In the genomic region with DNA sequence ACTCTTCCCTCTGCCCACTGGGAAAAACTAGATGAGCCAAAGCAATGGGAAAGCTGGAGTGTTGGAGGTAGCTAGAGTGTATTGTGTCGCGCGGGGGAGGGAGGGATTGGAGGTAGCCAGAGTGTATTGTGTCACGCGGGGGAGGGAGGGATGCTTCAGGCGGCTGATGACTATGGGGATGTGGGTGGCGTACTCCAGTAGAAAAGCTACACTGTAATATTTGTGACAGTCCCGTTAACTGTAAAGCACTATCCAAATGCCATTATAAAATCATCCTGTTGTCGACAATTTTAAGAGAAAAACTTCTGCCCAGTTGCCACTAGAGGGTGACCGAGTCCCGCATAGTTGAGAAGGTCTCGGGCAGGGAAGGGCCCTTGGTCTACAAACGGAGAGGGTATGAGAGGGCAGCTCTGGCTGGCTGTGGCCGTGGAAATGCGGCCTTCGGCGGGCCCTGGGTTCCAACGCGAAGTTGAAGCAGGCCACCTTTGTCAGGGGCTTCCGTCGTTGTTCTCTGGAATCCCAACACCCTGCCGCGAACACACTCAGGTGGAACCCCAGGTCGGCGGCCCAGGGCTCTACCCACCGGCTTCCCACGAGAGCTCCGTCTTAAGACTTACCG, we compare ENCODE assay signal across 8 cellular contexts. TPM values are rescaled to one million over a fixed set of nuclear protein-coding genes. Genes with fewer than 3 reads are reported as not detected.
DNase-seq lines count a peak whose midpoint lies in the region; ATAC-seq and TF ChIP-seq lines count a peak whose summit lies in the region.

No MANE protein-coding gene starts in this region.

- H3K9me3 Mint-ChIP-seq in activated T-cell treated with anti-CD3 and anti-CD28 coated beads, Interleukin-2, amount 50 U/mL, for 24 hours, result no peaks in the 10 kb centered on the region
- no peaks in the 10 kb centered on the region for H3K9me3 Mint-ChIP-seq in neural crest cell
- H3K9me3 Mint-ChIP-seq in stimulated activated naive CD8-positive, alpha-beta T cell treated with anti-CD3 and anti-CD28 coated beads, Interleukin-15, amount 100 ng/mL, for 72 hours, result no peaks in the 10 kb centered on the region

- no peaks in the 10 kb centered on the region for H3K36me3 ChIP-seq in PC-3 (ENCODE audit: low read depth, low read length)

- DNase-seq in GM10266 (ENCODE audit: extremely low spot score), result peak; percentile 81
- peak; percentile 63 for DNase-seq in KBM-7
- DNase-seq in PC-3, result peak; percentile 87
- peak; percentile 81 for DNase-seq in activated T-cell treated with anti-CD3 and anti-CD28 coated beads, Interleukin-2, amount 50 U/mL, for 24 hours
- peak; percentile 80 for DNase-seq in fibroblast of mammary gland (ENCODE audit: low read depth)
- peak; percentile 71 for DNase-seq in neural crest cell (ENCODE audit: low read depth, low spot score)
- peak; percentile 67 to 74 for DNase-seq in stimulated activated naive CD8-positive, alpha-beta T cell treated with anti-CD3 and anti-CD28 coated beads, Interleukin-15, amount 100 ng/mL, for 72 hours

- no peaks in the 10 kb centered on the region for H3F3A ChIP-seq in PC-3 (ENCODE audit: low read length, unreplicated experiment)

- H3K4me3 ChIP-seq in PC-3 (ENCODE audit: low read length) (no peak overlapping the region), fibroblast of mammary gland (ENCODE audit: control insufficient read depth, low read depth, low read length) (no peak overlapping the region)

- in situ Hi-C loops in KBM-7 (cut with MboI; ENCODE audit: low pct_unique_long_range_greater_than_20kb, low sequenced_read_pairs), result no loop called here

- no peaks in the 10 kb centered on the region for H3K36me3 Mint-ChIP-seq in activated T-cell treated with anti-CD3 and anti-CD28 coated beads, Interleukin-2, amount 50 U/mL, for 24 hours (ENCODE audit: low read depth)
- no peaks in the 10 kb centered on the region for H3K36me3 Mint-ChIP-seq in neural crest cell (ENCODE audit: low read depth)

- BruUV-seq in PC-3 (replicated peaks; lab: Mats Ljungman, UMichigan), result no TSS peak

- peak; percentile 78 for TF ChIP-seq CTCF in GM10266 (IDR thresholded peaks at IDR 0.05; ENCODE audit: control insufficient read depth, insufficient read depth, low read depth, missing control alignments)
- peak; percentile 87 for TF ChIP-seq CTCF in PC-3 (conservative IDR thresholded peaks at IDR 0.05; ENCODE audit: low read depth, low read length)
- peak; percentile 85 for TF ChIP-seq CTCF in fibroblast of mammary gland (conservative IDR thresholded peaks at IDR 0.05; ENCODE audit: control insufficient read depth, insufficient read depth, low read depth, low read length)
- TF ChIP-seq CTCF in neural crest cell (conservative IDR thresholded peaks at IDR 0.05), result peak; percentile 88

- intact Hi-C loops in PC-3 (cut with micrococcal nuclease), result loop anchor here (1.0 to 5.0 kb wide), 5 partner anchors 39 to 277 kb away; partner anchors contain the start of gene PLEKHH1

- peaks cover 4% of the 10 kb centered on the region for H3K4me1 Mint-ChIP-seq in activated T-cell treated with anti-CD3 and anti-CD28 coated beads, Interleukin-2, amount 50 U/mL, for 24 hours (ENCODE audit: low read depth)
- H3K4me1 Mint-ChIP-seq in neural crest cell, result peaks cover 15% of the 10 kb centered on the region
- H3K4me1 Mint-ChIP-seq in stimulated activated naive CD8-positive, alpha-beta T cell treated with anti-CD3 and anti-CD28 coated beads, Interleukin-15, amount 100 ng/mL, for 72 hours, result no peaks in the 10 kb centered on the region

- H3K4me1 ChIP-seq in PC-3 (ENCODE audit: insufficient read depth, low read length), result peaks cover 8% of the 10 kb centered on the region

- POLR2A ChIA-PET in PC-3 (lab: Charles Lee; ENCODE audit: unreplicated experiment), result interaction anchor here (0.6 kb wide), 1 partner anchor 15 kb away, joined by 4 read pairs; the partner anchor contains the start of gene PLEK2

- H3K79me2 ChIP-seq in PC-3 (ENCODE audit: low read length), result no peaks in the 10 kb centered on the region

- no peak overlapping the region for H3K4me3 Mint-ChIP-seq in activated T-cell treated with anti-CD3 and anti-CD28 coated beads, Interleukin-2, amount 50 U/mL, for 24 hours
- H3K4me3 Mint-ChIP-seq in neural crest cell, result peak overlapping the region; percentile 25
- no peak overlapping the region for H3K4me3 Mint-ChIP-seq in stimulated activated naive CD8-positive, alpha-beta T cell treated with anti-CD3 and anti-CD28 coated beads, Interleukin-15, amount 100 ng/mL, for 72 hours

- no peak overlapping the region for H3K27ac Mint-ChIP-seq in activated T-cell treated with anti-CD3 and anti-CD28 coated beads, Interleukin-2, amount 50 U/mL, for 24 hours
- H3K27ac Mint-ChIP-seq in neural crest cell (ENCODE audit: unreplicated experiment), result peak overlapping the region; percentile 6
- H3K27ac Mint-ChIP-seq in stimulated activated naive CD8-positive, alpha-beta T cell treated with anti-CD3 and anti-CD28 coated beads, Interleukin-15, amount 100 ng/mL, for 72 hours, result no peak overlapping the region

- H3K9me3 ChIP-seq in PC-3 (ENCODE audit: low read length), result no peaks in the 10 kb centered on the region

- CTCF ChIA-PET in PC-3 (lab: Charles Lee), result interaction anchor here (0.5 to 2.9 kb wide), 11 partner anchors 31 to 1068 kb away, joined by 3 to 55 read pairs (median 5); no protein-coding TSS in a partner anchor

- H3K27ac ChIP-seq in PC-3 (ENCODE audit: low read length), result no peak overlapping the region

- ATAC-seq in PC-3 (peak; percentile 86), HG03460 (IDR thresholded peaks at IDR 0.05; ENCODE audit: unreplicated experiment) (no peak)
- ATAC-seq in stimulated activated naive CD8-positive, alpha-beta T cell treated with anti-CD3 and anti-CD28 coated beads, Interleukin-15, amount 100 ng/mL, for 72 hours, result peak; percentile 90

- H3K27me3 Mint-ChIP-seq in activated T-cell treated with anti-CD3 and anti-CD28 coated beads, Interleukin-2, amount 50 U/mL, for 24 hours, result peaks cover 27% of the 10 kb centered on the region
- no peaks in the 10 kb centered on the region for H3K27me3 Mint-ChIP-seq in neural crest cell (ENCODE audit: low read depth)
- H3K27me3 Mint-ChIP-seq in stimulated activated naive CD8-positive, alpha-beta T cell treated with anti-CD3 and anti-CD28 coated beads, Interleukin-15, amount 100 ng/mL, for 72 hours, result peaks cover 40% of the 10 kb centered on the region

- no peak overlapping the region for H3K9ac ChIP-seq in PC-3 (ENCODE audit: low read length)

- no peaks in the 10 kb centered on the region for H3K9me2 ChIP-seq in PC-3 (replicated peaks; ENCODE audit: low read length)

- 0 out of 2 replicates have a peak, but pooled peaks cover under 1% of the 10 kb centered on the region for H3K27me3 ChIP-seq in PC-3 (ENCODE audit: low read length)

- peak overlapping the region; percentile 36 for H3K4me2 ChIP-seq in PC-3 (ENCODE audit: low read length)

- H2AFZ ChIP-seq in PC-3 (ENCODE audit: low read length), result peak overlapping the region; percentile 54

- H4K20me1 ChIP-seq in PC-3 (ENCODE audit: low read length), result no peaks in the 10 kb centered on the region

RNA-seq across cellular contexts. Expression of gene PLEK2, which starts 15.1 kb away (rescaled TPM):
- total RNA-seq in PC-3 (2014; rRNA removed) (48.0 and 57.2 TPM in 2 replicates), neural crest cell (not detected in 2 replicates)

Comparison
In these comparisons a context has a peak if more than half of its experiments do, and no peak if none do; other contexts are left out.
1. RNA of gene PLEK2, which starts 15.1 kb away (total RNA-seq): 48.0 to 57.2 TPM in PC-3; not detected in neural crest cell; every median in the first group is over 10 times any median in the second.
2. Peak in every context shown above with its lines, with median percentiles within 50 percentile points of each other: DNase-seq and CTCF ChIP-seq.